In genomic region chr12:7108042-7108927, GRCh38 we compare ENCODE assay signal across 9 cellular contexts. TPM values are rescaled to one million over a fixed set of nuclear protein-coding genes. Genes with fewer than 3 reads are reported as not detected.
A peak's percentile ranks its signal among the peaks of the same experiment; 100 is the strongest.
DNase-seq lines count a peak whose midpoint lies in the region; ATAC-seq, FAIRE-seq and TF ChIP-seq lines count a peak whose summit lies in the region.
"Had no signal": no experiment of that assay in that cellular context is flagged by ENCODE, and none has a peak within 500 bp of the region (broad histone marks: within the 10 kb centered on the region; RNA-seq: fewer than 3 reads in every experiment).

No MANE protein-coding gene starts in this region.

- intact Hi-C loops in CD4-positive, alpha-beta T cell (cut with DNase I, micrococcal nuclease): loop anchor here (2.0 to 5.0 kb wide), 2 partner anchors 91 to 137 kb away; partner anchors contain the start of genes LPCAT3 (in 2 of the 2), EMG1 (in 1 of the 2) and PHB2 (in 1 of the 2)
- intact Hi-C loops in ovary (cut with DNase I): loop anchor here in 3 of 4 donors (2.0 to 5.0 kb wide), 2 partner anchors 15 to 46 kb away; partner anchors contain the start of genes C1S (in 2 of the 3) and C1R (in 1 of the 3)

- H3K4me1 ChIP-seq in gastroesophageal sphincter (peaks cover 0 to 52% (median 9%) of the 10 kb centered on the region in 3 donors), ovary (ENCODE audit: insufficient read depth) (peaks cover 5% of the 10 kb centered on the region)

- ATAC-seq in CD4-positive, alpha-beta T cell (ENCODE audit: poor library complexity): peak; percentile 90
- ATAC-seq in HG03439 (IDR thresholded peaks at IDR 0.05; ENCODE audit: unreplicated experiment): peak; percentile 85
- peak; percentile 86 for ATAC-seq in gastroesophageal sphincter

- H3K27ac Mint-ChIP-seq in CD4-positive, alpha-beta T cell: peak overlapping the region; percentile 93
- peak overlapping the region; percentile 96 for H3K27ac Mint-ChIP-seq in type B pancreatic cell

- peak; percentile 98 for FAIRE-seq in GM19239 (lab: Jason Lieb, UNC)
- FAIRE-seq: colon had no signal

- no peak for TF ChIP-seq CTCF in CD4-positive, alpha-beta T cell (IDR thresholded peaks at IDR 0.05)
- no peak for TF ChIP-seq CTCF in gastroesophageal sphincter (IDR thresholded peaks at IDR 0.05)
- no peak for TF ChIP-seq CTCF in ovary (IDR thresholded peaks at IDR 0.05)
- no peak for TF ChIP-seq CTCF in type B pancreatic cell (conservative IDR thresholded peaks at IDR 0.05)

- H3K36me3 Mint-ChIP-seq in CD4-positive, alpha-beta T cell (ENCODE audit: low read depth): peaks cover 45% of the 10 kb centered on the region
- H3K36me3 Mint-ChIP-seq in type B pancreatic cell: peaks cover 26% of the 10 kb centered on the region

- peaks cover 9% of the 10 kb centered on the region for H3K9me3 Mint-ChIP-seq in CD4-positive, alpha-beta T cell
- no peaks in the 10 kb centered on the region for H3K9me3 Mint-ChIP-seq in type B pancreatic cell

- H3K27me3 Mint-ChIP-seq in CD4-positive, alpha-beta T cell: no peaks in the 10 kb centered on the region
- H3K27me3 Mint-ChIP-seq in type B pancreatic cell: no peaks in the 10 kb centered on the region

- TF ChIP-seq POLR2A in gastroesophageal sphincter (IDR thresholded peaks at IDR 0.05) (peak; percentile 58 to 63), ovary (IDR thresholded peaks at IDR 0.05) (peak; percentile 58)

- TF ChIP-seq EP300 in gastroesophageal sphincter (IDR thresholded peaks at IDR 0.05) (no peak), ovary (IDR thresholded peaks at IDR 0.05) (no peak)

- DNase-seq in CD4-positive, alpha-beta T cell: peak; percentile 47 to 76 (median 64)
- DNase-seq in GM19239 (ENCODE audit: insufficient read length, low spot score) (peak; percentile 81), RKO (ENCODE audit: low spot score) (peak; percentile 88), ovary (peak; percentile 81 to 86 (median 81)), type B pancreatic cell (ENCODE audit: extremely low spot score, unreplicated experiment) (no peak)
- DNase-seq in activated effector memory CD4-positive, alpha-beta T cell treated with Interleukin-2 at 50 U/mL for 16 hours: peak; percentile 73

- peak overlapping the region; percentile 79 for H3K27ac ChIP-seq in CD4-positive, alpha-beta T cell (ENCODE audit: low read depth, low read length)
- H3K27ac ChIP-seq in gastroesophageal sphincter (peak overlapping the region; percentile 89 to 97 (median 96)), ovary (peak overlapping the region; percentile 98 to 99)

- H3K4me3 ChIP-seq in gastroesophageal sphincter: peak overlapping the region; percentile 40 to 65
- H3K4me3 ChIP-seq in ovary: peak overlapping the region; percentile 70

- H3K9me3 ChIP-seq in CD4-positive, alpha-beta T cell (ENCODE audit: control insufficient read depth, low read length): no peaks in the 10 kb centered on the region
- H3K9me3 ChIP-seq in gastroesophageal sphincter (no peaks in the 10 kb centered on the region), ovary (no peaks in the 10 kb centered on the region)

- H3K36me3 ChIP-seq in gastroesophageal sphincter (peaks cover 0 to 21% of the 10 kb centered on the region in 2 donors), ovary (no peaks in the 10 kb centered on the region)

- no peaks in the 10 kb centered on the region for H3K27me3 ChIP-seq in CD4-positive, alpha-beta T cell (ENCODE audit: control insufficient read depth, insufficient read depth, low read length)
- H3K27me3 ChIP-seq in gastroesophageal sphincter (no peaks in the 10 kb centered on the region), ovary (no peaks in the 10 kb centered on the region)

- WGBS in gastroesophageal sphincter (ENCODE audit: low coverage in 1 of 2), 2 donors: 0 to 2% methylated on average over 6 to 10 of the region's 33 CpGs
- 3 to 7% (median 4%) methylated on average over 32 to 33 of the region's 33 CpGs for WGBS in ovary, 3 donors

- POLR2A ChIA-PET in CD4-positive, alpha-beta T cell (lab: Charles Lee): interaction anchor here (0.6 to 3.8 kb wide), 20 partner anchors 10 to 362 kb away, joined by 3 to 56 read pairs (median 6); partner anchors contain the start of genes C12orf57, C1R, CLSTN3 and ENO2

- H3K4me1 Mint-ChIP-seq in CD4-positive, alpha-beta T cell (ENCODE audit: low read depth): peaks cover 50% of the 10 kb centered on the region
- peaks cover 5% of the 10 kb centered on the region for H3K4me1 Mint-ChIP-seq in type B pancreatic cell (ENCODE audit: unreplicated experiment)

- H3K4me3 Mint-ChIP-seq in CD4-positive, alpha-beta T cell: peak overlapping the region; percentile 93
- H3K4me3 Mint-ChIP-seq in type B pancreatic cell: peak overlapping the region; percentile 95

- CTCF ChIA-PET in CD4-positive, alpha-beta T cell (lab: Charles Lee): interaction anchor here (0.8 to 3.4 kb wide), 10 partner anchors 15 to 239 kb away, joined by 3 to 16 read pairs (median 4); partner anchors contain the start of genes C12orf57, RNU7-1 and SPSB2

RNA-seq across cellular contexts. Expression of gene C1RL, which starts 0.7 kb away (rescaled TPM):
- total RNA-seq in CD4-positive, alpha-beta T cell: 10 to 100 TPM; 12.2 to 14.1 TPM
- total RNA-seq in gastroesophageal sphincter (100 to 1,000 TPM in 2 of 4 donors, 10 to 100 TPM in 2; 85.9 to 181 (median 103) TPM), ovary (100 to 1,000 TPM in 4 of 7 donors, 10 to 100 TPM in 3; 48.4 to 160 (median 116) TPM), type B pancreatic cell (ENCODE audit: low replicate concordance) (32.4 and 58.0 TPM in 2 replicates)
- 10 to 100 TPM; 73.1 to 88.7 TPM for polyA plus RNA-seq in ovary

RNA-seq across cellular contexts. Expression of gene C1R, which starts 16.0 kb away (rescaled TPM):
- total RNA-seq in CD4-positive, alpha-beta T cell: 1 to 10 TPM; 3.1 to 4.0 TPM
- total RNA-seq in gastroesophageal sphincter (100 to 1,000 TPM; 330 to 846 (median 620) TPM), ovary (1,000 to 10,000 TPM in 3 of 7 donors, 100 to 1,000 TPM in 4; 472 to 1,524 (median 759) TPM), type B pancreatic cell (ENCODE audit: low replicate concordance) (5.4 and 6.5 TPM in 2 replicates)
- 1,000 to 10,000 TPM in 1 of 2 donors, 100 to 1,000 TPM in 1; 796 to 1,393 TPM for polyA plus RNA-seq in ovary

RNA-seq across cellular contexts. Expression of gene RBP5, which starts 20.4 kb away (rescaled TPM):
- not detected for total RNA-seq in CD4-positive, alpha-beta T cell
- 1 to 10 TPM in 1 of 4 donors, under 1 TPM in 1, not detected in 2; 0.58 to 1.1 TPM for total RNA-seq in gastroesophageal sphincter
- 10 to 100 TPM in 1 of 7 donors, 1 to 10 TPM in 6; 1.2 to 17.3 (median 3.5) TPM for total RNA-seq in ovary
- polyA plus RNA-seq in ovary: 1 to 10 TPM; 6.1 to 6.4 TPM
- 1.0 and 1.2 TPM in 2 replicates for total RNA-seq in type B pancreatic cell (ENCODE audit: low replicate concordance)

RNA-seq across cellular contexts. Expression of gene CLSTN3, which starts 21.9 kb away (rescaled TPM):
- 10 to 100 TPM; 29.1 to 33.9 TPM for total RNA-seq in CD4-positive, alpha-beta T cell
- total RNA-seq in gastroesophageal sphincter: 10 to 100 TPM; 13.9 to 34.3 (median 17.4) TPM
- 100 to 1,000 TPM in 2 of 7 donors, 10 to 100 TPM in 5; 45.4 to 142 (median 68.2) TPM for total RNA-seq in ovary
- polyA plus RNA-seq in ovary: 10 to 100 TPM; 28.9 to 59.2 TPM
- 51.6 and 80.7 TPM in 2 replicates for total RNA-seq in type B pancreatic cell (ENCODE audit: low replicate concordance)

RNA-seq across cellular contexts. Expression of gene C1S, which starts 47.8 kb away (rescaled TPM):
- 1 to 10 TPM; 3.8 to 4.6 TPM for total RNA-seq in CD4-positive, alpha-beta T cell
- total RNA-seq in gastroesophageal sphincter (100 to 1,000 TPM; 391 to 853 (median 638) TPM), ovary (1,000 to 10,000 TPM in 3 of 7 donors, 100 to 1,000 TPM in 4; 499 to 1,495 (median 773) TPM), type B pancreatic cell (ENCODE audit: low replicate concordance) (2.7 and 3.1 TPM in 2 replicates)
- polyA plus RNA-seq in ovary: 1,000 to 10,000 TPM in 1 of 2 donors, 100 to 1,000 TPM in 1; 952 to 1,168 TPM

Comparison
In these comparisons a context has a peak if more than half of its experiments do, and no peak if none do; other contexts are left out.
1. RNA of gene C1R, which starts 16.0 kb away (total RNA-seq): 330 to 846 TPM in gastroesophageal sphincter and 472 to 1,524 TPM in ovary; 5.4 to 6.5 TPM in type B pancreatic cell and 3.1 to 4.0 TPM in CD4-positive, alpha-beta T cell; every median in the first group is over 10 times any median in the second.
2. Peak in every context shown above with its lines, with median percentiles within 50 percentile points of each other: ATAC-seq and H3K27ac ChIP-seq.